Comparison of ENCODE assay signal across 1 cellular context in the genomic region with DNA sequence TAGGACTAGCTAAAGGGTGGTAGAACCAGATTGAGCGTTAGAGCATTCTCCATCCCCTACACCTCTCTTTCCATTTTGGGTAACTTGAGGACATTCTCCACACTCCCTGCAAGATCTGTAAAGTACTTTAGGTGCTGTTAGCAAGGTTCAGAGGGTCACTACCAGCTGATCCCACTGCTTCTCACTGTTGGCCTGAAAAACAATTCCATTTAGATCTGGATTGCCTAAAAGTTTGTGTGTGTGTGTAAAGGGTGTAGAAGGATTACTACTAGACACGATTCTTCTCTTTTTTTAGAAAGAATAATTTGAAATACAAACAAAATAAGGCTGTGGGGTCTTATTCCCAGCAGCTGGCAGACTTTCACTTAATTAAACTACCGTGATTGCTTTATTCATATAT.
TF ChIP-seq lines count a peak whose summit lies in the region.

No MANE protein-coding gene starts in this region.

TF ChIP-seq in HepG2, 621 proteins besides CTCF, POLR2A, EP300 and RAD21 (continued from another document):
- TF ChIP-seq, protein P1, sequence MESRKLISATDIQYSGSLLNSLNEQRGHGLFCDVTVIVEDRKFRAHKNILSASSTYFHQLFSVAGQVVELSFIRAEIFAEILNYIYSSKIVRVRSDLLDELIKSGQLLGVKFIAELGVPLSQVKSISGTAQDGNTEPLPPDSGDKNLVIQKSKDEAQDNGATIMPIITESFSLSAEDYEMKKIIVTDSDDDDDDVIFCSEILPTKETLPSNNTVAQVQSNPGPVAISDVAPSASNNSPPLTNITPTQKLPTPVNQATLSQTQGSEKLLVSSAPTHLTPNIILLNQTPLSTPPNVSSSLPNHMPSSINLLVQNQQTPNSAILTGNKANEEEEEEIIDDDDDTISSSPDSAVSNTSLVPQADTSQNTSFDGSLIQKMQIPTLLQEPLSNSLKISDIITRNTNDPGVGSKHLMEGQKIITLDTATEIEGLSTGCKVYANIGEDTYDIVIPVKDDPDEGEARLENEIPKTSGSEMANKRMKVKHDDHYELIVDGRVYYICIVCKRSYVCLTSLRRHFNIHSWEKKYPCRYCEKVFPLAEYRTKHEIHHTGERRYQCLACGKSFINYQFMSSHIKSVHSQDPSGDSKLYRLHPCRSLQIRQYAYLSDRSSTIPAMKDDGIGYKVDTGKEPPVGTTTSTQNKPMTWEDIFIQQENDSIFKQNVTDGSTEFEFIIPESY (CRISPR knock-in tag; IDR thresholded peaks at IDR 0.05) = no peak
- TF ChIP-seq SP5 (CRISPR knock-in tag; IDR thresholded peaks at IDR 0.05; ENCODE audit: borderline replicate concordance, low read depth) (no peak), AHDC1 (CRISPR knock-in tag; IDR thresholded peaks at IDR 0.05; ENCODE audit: borderline replicate concordance) (0 out of 2 replicates have a peak, but pooled peaks have one; percentile 27), JUN (CRISPR knock-in tag; IDR thresholded peaks at IDR 0.05) (no peak), ZNF275 (CRISPR knock-in tag; IDR thresholded peaks at IDR 0.05; ENCODE audit: borderline replicate concordance) (no peak), ZNF180 (CRISPR knock-in tag; IDR thresholded peaks at IDR 0.05; ENCODE audit: borderline replicate concordance, low read depth) (no peak), HDAC1 (CRISPR knock-in tag; IDR thresholded peaks at IDR 0.05) (0 out of 2 replicates have a peak, but pooled peaks have one; percentile 5), ZNF335 (CRISPR knock-in tag; IDR thresholded peaks at IDR 0.05) (no peak), ZSCAN31 (CRISPR knock-in tag; IDR thresholded peaks at IDR 0.05; ENCODE audit: low read depth) (no peak), ELF3 (CRISPR knock-in tag; IDR thresholded peaks at IDR 0.05) (0 out of 2 replicates have a peak, but pooled peaks have one; percentile 1), ZSCAN29 (CRISPR knock-in tag; conservative IDR thresholded peaks at IDR 0.05) (no peak), TFAP4 (IDR thresholded peaks at IDR 0.05; ENCODE audit: borderline replicate concordance, low read depth) (0 out of 2 replicates have a peak, but pooled peaks have one; percentile 54)
- TF ChIP-seq, protein P2, sequence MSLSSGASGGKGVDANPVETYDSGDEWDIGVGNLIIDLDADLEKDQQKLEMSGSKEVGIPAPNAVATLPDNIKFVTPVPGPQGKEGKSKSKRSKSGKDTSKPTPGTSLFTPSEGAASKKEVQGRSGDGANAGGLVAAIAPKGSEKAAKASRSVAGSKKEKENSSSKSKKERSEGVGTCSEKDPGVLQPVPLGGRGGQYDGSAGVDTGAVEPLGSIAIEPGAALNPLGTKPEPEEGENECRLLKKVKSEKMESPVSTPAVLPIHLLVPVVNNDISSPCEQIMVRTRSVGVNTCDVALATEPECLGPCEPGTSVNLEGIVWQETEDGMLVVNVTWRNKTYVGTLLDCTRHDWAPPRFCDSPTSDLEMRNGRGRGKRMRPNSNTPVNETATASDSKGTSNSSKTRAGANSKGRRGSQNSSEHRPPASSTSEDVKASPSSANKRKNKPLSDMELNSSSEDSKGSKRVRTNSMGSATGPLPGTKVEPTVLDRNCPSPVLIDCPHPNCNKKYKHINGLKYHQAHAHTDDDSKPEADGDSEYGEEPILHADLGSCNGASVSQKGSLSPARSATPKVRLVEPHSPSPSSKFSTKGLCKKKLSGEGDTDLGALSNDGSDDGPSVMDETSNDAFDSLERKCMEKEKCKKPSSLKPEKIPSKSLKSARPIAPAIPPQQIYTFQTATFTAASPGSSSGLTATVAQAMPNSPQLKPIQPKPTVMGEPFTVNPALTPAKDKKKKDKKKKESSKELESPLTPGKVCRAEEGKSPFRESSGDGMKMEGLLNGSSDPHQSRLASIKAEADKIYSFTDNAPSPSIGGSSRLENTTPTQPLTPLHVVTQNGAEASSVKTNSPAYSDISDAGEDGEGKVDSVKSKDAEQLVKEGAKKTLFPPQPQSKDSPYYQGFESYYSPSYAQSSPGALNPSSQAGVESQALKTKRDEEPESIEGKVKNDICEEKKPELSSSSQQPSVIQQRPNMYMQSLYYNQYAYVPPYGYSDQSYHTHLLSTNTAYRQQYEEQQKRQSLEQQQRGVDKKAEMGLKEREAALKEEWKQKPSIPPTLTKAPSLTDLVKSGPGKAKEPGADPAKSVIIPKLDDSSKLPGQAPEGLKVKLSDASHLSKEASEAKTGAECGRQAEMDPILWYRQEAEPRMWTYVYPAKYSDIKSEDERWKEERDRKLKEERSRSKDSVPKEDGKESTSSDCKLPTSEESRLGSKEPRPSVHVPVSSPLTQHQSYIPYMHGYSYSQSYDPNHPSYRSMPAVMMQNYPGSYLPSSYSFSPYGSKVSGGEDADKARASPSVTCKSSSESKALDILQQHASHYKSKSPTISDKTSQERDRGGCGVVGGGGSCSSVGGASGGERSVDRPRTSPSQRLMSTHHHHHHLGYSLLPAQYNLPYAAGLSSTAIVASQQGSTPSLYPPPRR (CRISPR knock-in tag; IDR thresholded peaks at IDR 0.05; ENCODE audit: borderline replicate concordance) = peak; percentile 2; the same call in 1 of the 2 replicates
